In genomic region chr9:117076571-117077300, GRCh38 we compare ENCODE assay signal across 18 cellular contexts.
"Had no signal": no experiment of that assay in that cellular context is flagged by ENCODE, and none has a peak within 500 bp of the region (broad histone marks: within the 10 kb centered on the region; RNA-seq: fewer than 3 reads in every experiment).

No MANE protein-coding gene starts in this region.

- H3K36me3 Mint-ChIP-seq: activated naive CD8-positive, alpha-beta T cell treated with anti-CD3 and anti-CD28 coated beads for 36 hours; brain; natural killer cell; stimulated activated effector memory CD8-positive, alpha-beta T cell treated with anti-CD3 and anti-CD28 coated beads, Interleukin-12 subunit alpha, Interleukin-12 subunit beta, amount 100 ng/mL, for 72 hours had no signal

- H3K36me3 ChIP-seq: colonic mucosa, esophagus muscularis mucosa, neutrophil had no signal

- H3K27ac Mint-ChIP-seq: activated B cell treated with CpG ODN at 0.5 μM for 24 hours; activated CD4-positive, alpha-beta T cell treated with anti-CD3 and anti-CD28 coated beads, Interleukin-2, amount 10 ng/mL, durations not matched to agents 24 days and 14 days; activated CD8-positive, alpha-beta T cell treated with anti-CD3 and anti-CD28 coated beads, Interleukin-2, amount 10 ng/mL, durations not matched to agents 7 days and 5 days; activated naive CD8-positive, alpha-beta T cell treated with anti-CD3 and anti-CD28 coated beads for 36 hours; natural killer cell; stimulated activated effector memory CD8-positive, alpha-beta T cell treated with anti-CD3 and anti-CD28 coated beads, Interleukin-12 subunit alpha, Interleukin-12 subunit beta, amount 100 ng/mL, for 72 hours had no signal

- H3K27ac ChIP-seq: colonic mucosa, esophagus muscularis mucosa, neutrophil had no signal

- H3K27me3 ChIP-seq: colonic mucosa, neutrophil had no signal

- H3K9me3 Mint-ChIP-seq: activated B cell treated with CpG ODN at 0.5 μM for 24 hours; activated CD4-positive, alpha-beta T cell treated with anti-CD3 and anti-CD28 coated beads, Interleukin-2, amount 10 ng/mL, durations not matched to agents 24 days and 14 days had no signal

- FAIRE-seq: urothelium cell line had no signal

- ATAC-seq: activated CD8-positive, alpha-beta T cell treated with anti-CD3 and anti-CD28 coated beads, Interleukin-2, amount 10 ng/mL, durations not matched to agents 7 days and 5 days; natural killer cell; stimulated activated effector memory CD8-positive, alpha-beta T cell treated with anti-CD3 and anti-CD28 coated beads, Interleukin-12 subunit alpha, Interleukin-12 subunit beta, amount 100 ng/mL, for 72 hours had no signal

- H3K27me3 Mint-ChIP-seq: activated CD4-positive, alpha-beta T cell treated with anti-CD3 and anti-CD28 coated beads, Interleukin-2, amount 10 ng/mL, durations not matched to agents 24 days and 14 days had no signal

- H3K4me1 ChIP-seq: colonic mucosa, esophagus muscularis mucosa had no signal

- H3K4me3 ChIP-seq: colonic mucosa, esophagus muscularis mucosa had no signal

- H3K9me3 ChIP-seq: colonic mucosa, esophagus muscularis mucosa, neutrophil had no signal

- H3K4me3 Mint-ChIP-seq: activated B cell treated with CpG ODN at 0.5 μM for 24 hours; activated CD4-positive, alpha-beta T cell treated with anti-CD3 and anti-CD28 coated beads, Interleukin-2, amount 10 ng/mL, durations not matched to agents 24 days and 14 days; activated CD8-positive, alpha-beta T cell treated with anti-CD3 and anti-CD28 coated beads, Interleukin-2, amount 10 ng/mL, durations not matched to agents 7 days and 5 days; activated naive CD8-positive, alpha-beta T cell treated with anti-CD3 and anti-CD28 coated beads for 36 hours; natural killer cell; stimulated activated effector memory CD8-positive, alpha-beta T cell treated with anti-CD3 and anti-CD28 coated beads, Interleukin-12 subunit alpha, Interleukin-12 subunit beta, amount 100 ng/mL, for 72 hours had no signal

- DNase-seq: activated B cell treated with CpG ODN at 0.5 μM for 24 hours; activated CD4-positive, alpha-beta T cell treated with anti-CD3 and anti-CD28 coated beads, Interleukin-2, amount 10 ng/mL, durations not matched to agents 24 days and 14 days; activated CD8-positive, alpha-beta memory T cell treated with anti-CD3 and anti-CD28 coated beads, Interleukin-2, amount 50 U/mL, for 4 hours; activated CD8-positive, alpha-beta T cell treated with anti-CD3 and anti-CD28 coated beads, Interleukin-2, amount 10 ng/mL, durations not matched to agents 7 days and 5 days; activated gamma-delta T cell; activated naive CD8-positive, alpha-beta T cell treated with anti-CD3 and anti-CD28 coated beads for 36 hours; activated T-cell treated with anti-CD3 and anti-CD28 coated beads, Interleukin-2, amount 50 U/mL, for 48 hours; amygdala; central memory CD4-positive, alpha-beta T cell; colonic mucosa; kidney glomerular epithelial cell; mesendoderm; natural killer cell had no signal

- H3K4me1 Mint-ChIP-seq: activated B cell treated with CpG ODN at 0.5 μM for 24 hours; activated CD4-positive, alpha-beta T cell treated with anti-CD3 and anti-CD28 coated beads, Interleukin-2, amount 10 ng/mL, durations not matched to agents 24 days and 14 days; activated naive CD8-positive, alpha-beta T cell treated with anti-CD3 and anti-CD28 coated beads for 36 hours; natural killer cell; stimulated activated effector memory CD8-positive, alpha-beta T cell treated with anti-CD3 and anti-CD28 coated beads, Interleukin-12 subunit alpha, Interleukin-12 subunit beta, amount 100 ng/mL, for 72 hours had no signal
